ENCODE assay signal across 7 cellular contexts in genomic region chr3:178370387-178370786, GRCh38.
"Had no signal": no experiment of that assay in that cellular context is flagged by ENCODE, and none has a peak within 500 bp of the region (broad histone marks: within the 10 kb centered on the region; RNA-seq: fewer than 3 reads in every experiment).

No MANE protein-coding gene starts in this region.

- ATAC-seq: GM23338, HepG2 had no signal

- H3K9me3 Mint-ChIP-seq: GM23338 had no signal

- H3K36me3 Mint-ChIP-seq: IgD-negative memory B cell had no signal

- H3K27ac ChIP-seq: HL-60 had no signal

- H3K4me3 ChIP-seq: GM23338 had no signal

- H3K27ac Mint-ChIP-seq: GM23338, HFFc6, IgD-negative memory B cell had no signal

- H3K4me3 Mint-ChIP-seq: GM23338, H9, HFFc6, IgD-negative memory B cell had no signal

- H3K4me1 Mint-ChIP-seq: GM23338, H9, IgD-negative memory B cell had no signal

- DNase-seq: H9, HCEC 1CT, HFFc6 had no signal
